ENCODE assay signal across 11 cellular contexts in the genomic region with DNA sequence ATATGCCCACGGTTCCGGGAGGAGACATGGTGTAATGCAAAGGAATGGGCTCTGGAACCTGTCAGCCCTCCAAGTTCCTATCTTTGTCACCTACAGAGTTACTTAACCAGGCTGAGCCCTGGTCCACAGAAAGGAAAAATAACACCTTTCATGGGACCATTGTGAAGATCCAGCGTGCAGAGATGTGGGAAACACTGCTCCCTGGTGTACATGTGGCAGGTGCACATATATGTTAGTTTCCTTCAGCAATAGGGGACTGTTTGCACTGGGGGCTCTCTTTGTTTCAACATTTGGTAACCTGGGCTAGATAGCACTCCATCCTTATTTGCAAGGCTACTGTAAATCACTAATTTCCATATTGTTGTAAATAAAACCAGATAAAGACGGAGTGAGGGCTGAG.
DNase-seq lines count a peak whose midpoint lies in the region; ATAC-seq and TF ChIP-seq lines count a peak whose summit lies in the region.
"Had no signal": no experiment of that assay in that cellular context is flagged by ENCODE, and none has a peak within 500 bp of the region (broad histone marks: within the 10 kb centered on the region; RNA-seq: fewer than 3 reads in every experiment).

No MANE protein-coding gene starts in this region.

- H3K27ac ChIP-seq in SK-N-SH (ENCODE audit: low read depth in 2 of 2, low read length in 1 of 2) = no peak overlapping the region
- H3K27ac ChIP-seq: right atrium auricular region had no signal

- no peaks in the 10 kb centered on the region for H3K9me2 ChIP-seq in SK-N-SH

- WGBS in SK-N-SH (ENCODE audit: low lambda C conversion rate) = 4% methylated on average over 4 of the region's 4 CpGs

- peaks cover 2% of the 10 kb centered on the region for H3K27me3 ChIP-seq in Caco-2 (replicated peaks; ENCODE audit: control insufficient read depth, insufficient read depth, low read length)
- peaks cover 8% of the 10 kb centered on the region; the same call in 1 of the 2 replicates for H3K27me3 ChIP-seq in SK-N-SH (ENCODE audit: insufficient read depth)
- no peaks in the 10 kb centered on the region for H3K27me3 ChIP-seq in kidney epithelial cell (ENCODE audit: control insufficient read depth, insufficient read depth, low read length)
- H3K27me3 ChIP-seq: right atrium auricular region had no signal

- TF ChIP-seq EP300 in SK-N-SH (IDR thresholded peaks at IDR 0.05; ENCODE audit: borderline replicate concordance in 1 of 2, low read depth in 1 of 2, low read length in 1 of 2) = no peak

- no peaks in the 10 kb centered on the region for H4K20me1 ChIP-seq in SK-N-SH (ENCODE audit: insufficient read depth)

- TF ChIP-seq CTCF in Caco-2 (IDR thresholded peaks at IDR 0.05; ENCODE audit: insufficient read depth in 1 of 2, low read depth in 1 of 2, low read length in 1 of 2, severe bottlenecking in 1 of 2, unreplicated experiment in 1 of 2) (peak; percentile 69 to 75), SK-N-SH (IDR thresholded peaks at IDR 0.05) (peak; percentile 32; the same call in 1 of the 2 replicates), kidney epithelial cell (IDR thresholded peaks at IDR 0.05; ENCODE audit: insufficient read depth, low read length, poor library complexity, severe bottlenecking) (peak; percentile 51)

- no peak overlapping the region for H2AFZ ChIP-seq in SK-N-SH (ENCODE audit: low read depth)

- peaks cover 25% of the 10 kb centered on the region for H3K27me3 Mint-ChIP-seq in Caco-2 (ENCODE audit: insufficient read depth, unreplicated experiment)

- DNase-seq in Caco-2 = peak in 1 of 2 experiments; percentile 36
- DNase-seq in HEK293T (ENCODE audit: extremely low spot score) = peak; percentile 34
- no peak for DNase-seq in SK-N-SH
- DNase-seq in kidney epithelial cell (ENCODE audit: low read depth) = no peak
- no peak for DNase-seq in NCI-H526 treated with DMSO at 0.1 percent for 48 hours (lab: John Stamatoyannopoulos, UW)
- no peak for DNase-seq in Ammon's horn (ENCODE audit: low spot score)
- DNase-seq: activated CD4-positive, alpha-beta T cell treated with anti-CD3 and anti-CD28 coated beads, Interleukin-2, amount 10 ng/mL, durations not matched to agents 7 days and 5 days had no signal

- ATAC-seq in GM21423 (IDR thresholded peaks at IDR 0.05; ENCODE audit: unreplicated experiment) (no peak), GM19397 (IDR thresholded peaks at IDR 0.05; ENCODE audit: unreplicated experiment) (no peak)

- H3F3A ChIP-seq in SK-N-SH (replicated peaks; ENCODE audit: insufficient read depth) = no peaks in the 10 kb centered on the region

- no peaks in the 10 kb centered on the region for H3K9me3 Mint-ChIP-seq in Caco-2 (ENCODE audit: unreplicated experiment)
- H3K9me3 Mint-ChIP-seq: activated CD4-positive, alpha-beta T cell treated with anti-CD3 and anti-CD28 coated beads, Interleukin-2, amount 10 ng/mL, durations not matched to agents 7 days and 5 days; stimulated activated naive CD8-positive, alpha-beta T cell treated with anti-CD3 and anti-CD28 coated beads, Interleukin-15, Interleukin-2, amounts not matched to agents 100 ng/mL and 50 ng/mL, for 24 hours had no signal

- CTCF ChIA-PET in Caco-2 (lab: Charles Lee) (interaction anchor here (0.7 kb wide), 1 partner anchor 701 kb away, joined by 3 read pairs; no protein-coding TSS in a partner anchor), HEK293T (lab: Yijun Ruan, JAX) (interaction anchor here (0.6 kb wide), 1 partner anchor 167 kb away, joined by 3 read pairs; no protein-coding TSS in a partner anchor), SK-N-SH (lab: Yijun Ruan, JAX) (interaction anchor here (0.6 kb wide), 2 partner anchors 71 to 356 kb away, joined by 3 read pairs; no protein-coding TSS in a partner anchor)

- H3K36me3 Mint-ChIP-seq in Caco-2 (ENCODE audit: insufficient read depth, unreplicated experiment) = no peaks in the 10 kb centered on the region

- H3K9ac ChIP-seq in SK-N-SH = no peak overlapping the region

- BruUV-seq in Caco-2 (replicated peaks; lab: Mats Ljungman, UMichigan) = no TSS peak

- intact Hi-C loops in Caco-2 (cut with micrococcal nuclease; ENCODE audit: unreplicated experiment) = loop anchor here (1.0 to 2.0 kb wide), 3 partner anchors 70 to 444 kb away; no protein-coding TSS in a partner anchor

- no peak overlapping the region for H3K4me3 Mint-ChIP-seq in Caco-2 (ENCODE audit: unreplicated experiment)
- H3K4me3 Mint-ChIP-seq: activated CD4-positive, alpha-beta T cell treated with anti-CD3 and anti-CD28 coated beads, Interleukin-2, amount 10 ng/mL, durations not matched to agents 7 days and 5 days; stimulated activated naive CD8-positive, alpha-beta T cell treated with anti-CD3 and anti-CD28 coated beads, Interleukin-15, Interleukin-2, amounts not matched to agents 100 ng/mL and 50 ng/mL, for 24 hours had no signal

- H3K9me3 ChIP-seq in Caco-2 (no peaks in the 10 kb centered on the region), SK-N-SH (no peaks in the 10 kb centered on the region)
- H3K9me3 ChIP-seq: right atrium auricular region had no signal

- H3K79me2 ChIP-seq in SK-N-SH (ENCODE audit: insufficient read depth) = no peaks in the 10 kb centered on the region

- POLR2A ChIA-PET in Caco-2 (lab: Charles Lee) (no interaction called here), HEK293T (lab: Yijun Ruan, JAX) (no interaction called here), SK-N-SH (lab: Yijun Ruan, JAX) (no interaction called here)

- no peaks in the 10 kb centered on the region for H3K36me3 ChIP-seq in Caco-2 (ENCODE audit: control insufficient read depth, insufficient read depth, low read length)
- H3K36me3 ChIP-seq in SK-N-SH (replicated peaks in 1 of 2; ENCODE audit: control insufficient read depth in 1 of 2, insufficient read depth in 2 of 2, low read length in 1 of 2) = no peaks in the 10 kb centered on the region
- H3K36me3 ChIP-seq in kidney epithelial cell (ENCODE audit: control insufficient read depth, insufficient read depth, low read length) = no peaks in the 10 kb centered on the region
- H3K36me3 ChIP-seq: right atrium auricular region had no signal

- H3K4me3 ChIP-seq in Caco-2 (ENCODE audit: low read depth, low read length) = no peak overlapping the region
- H3K4me3 ChIP-seq in SK-N-SH (ENCODE audit: low read depth in 2 of 2, low read length in 1 of 2) = no peak overlapping the region
- H3K4me3 ChIP-seq in kidney epithelial cell (ENCODE audit: low read depth, low read length) = no peak overlapping the region
- H3K4me3 ChIP-seq: right atrium auricular region had no signal

- peak; percentile 17; the same call in 1 of the 2 replicates for TF ChIP-seq RAD21 in SK-N-SH (IDR thresholded peaks at IDR 0.05; ENCODE audit: low read length)

- H3K4me1 ChIP-seq in Caco-2 = no peaks in the 10 kb centered on the region
- no peaks in the 10 kb centered on the region for H3K4me1 ChIP-seq in SK-N-SH (ENCODE audit: control insufficient read depth in 1 of 2, insufficient read depth in 2 of 2, low read depth in 1 of 2, low read length in 1 of 2)
- H3K4me1 ChIP-seq: right atrium auricular region had no signal

- no peak overlapping the region for H3K27ac Mint-ChIP-seq in Caco-2 (ENCODE audit: unreplicated experiment)
- H3K27ac Mint-ChIP-seq: activated CD4-positive, alpha-beta T cell treated with anti-CD3 and anti-CD28 coated beads, Interleukin-2, amount 10 ng/mL, durations not matched to agents 7 days and 5 days; stimulated activated naive CD8-positive, alpha-beta T cell treated with anti-CD3 and anti-CD28 coated beads, Interleukin-15, Interleukin-2, amounts not matched to agents 100 ng/mL and 50 ng/mL, for 24 hours had no signal

- H3K4me1 Mint-ChIP-seq in Caco-2 (ENCODE audit: low read depth, unreplicated experiment) = no peaks in the 10 kb centered on the region
- H3K4me1 Mint-ChIP-seq: activated CD4-positive, alpha-beta T cell treated with anti-CD3 and anti-CD28 coated beads, Interleukin-2, amount 10 ng/mL, durations not matched to agents 7 days and 5 days had no signal

- no peak overlapping the region for H3K4me2 ChIP-seq in SK-N-SH

TF ChIP-seq in HEK293T, 16 proteins besides CTCF, POLR2A, EP300 and RAD21:
- TF ChIP-seq FOXA1 (IDR thresholded peaks at IDR 0.05) (no peak), ZNF384 (IDR thresholded peaks at IDR 0.05) (no peak), ARNT (IDR thresholded peaks at IDR 0.05) (no peak)

TF ChIP-seq in SK-N-SH, 30 proteins besides CTCF, POLR2A, EP300 and RAD21:
- TF ChIP-seq FOXM1 (IDR thresholded peaks at IDR 0.05; ENCODE audit: low read depth) (no peak), TEAD4 (IDR thresholded peaks at IDR 0.05; ENCODE audit: borderline replicate concordance, insufficient read depth) (no peak), FOSL2 (IDR thresholded peaks at IDR 0.05; ENCODE audit: borderline replicate concordance, low read depth) (no peak)
- TF ChIP-seq, protein P1, sequence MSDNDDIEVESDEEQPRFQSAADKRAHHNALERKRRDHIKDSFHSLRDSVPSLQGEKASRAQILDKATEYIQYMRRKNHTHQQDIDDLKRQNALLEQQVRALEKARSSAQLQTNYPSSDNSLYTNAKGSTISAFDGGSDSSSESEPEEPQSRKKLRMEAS (IDR thresholded peaks at IDR 0.05; ENCODE audit: low read depth) = no peak
